8 cellular contexts compared by ENCODE assay signal in the genomic region with DNA sequence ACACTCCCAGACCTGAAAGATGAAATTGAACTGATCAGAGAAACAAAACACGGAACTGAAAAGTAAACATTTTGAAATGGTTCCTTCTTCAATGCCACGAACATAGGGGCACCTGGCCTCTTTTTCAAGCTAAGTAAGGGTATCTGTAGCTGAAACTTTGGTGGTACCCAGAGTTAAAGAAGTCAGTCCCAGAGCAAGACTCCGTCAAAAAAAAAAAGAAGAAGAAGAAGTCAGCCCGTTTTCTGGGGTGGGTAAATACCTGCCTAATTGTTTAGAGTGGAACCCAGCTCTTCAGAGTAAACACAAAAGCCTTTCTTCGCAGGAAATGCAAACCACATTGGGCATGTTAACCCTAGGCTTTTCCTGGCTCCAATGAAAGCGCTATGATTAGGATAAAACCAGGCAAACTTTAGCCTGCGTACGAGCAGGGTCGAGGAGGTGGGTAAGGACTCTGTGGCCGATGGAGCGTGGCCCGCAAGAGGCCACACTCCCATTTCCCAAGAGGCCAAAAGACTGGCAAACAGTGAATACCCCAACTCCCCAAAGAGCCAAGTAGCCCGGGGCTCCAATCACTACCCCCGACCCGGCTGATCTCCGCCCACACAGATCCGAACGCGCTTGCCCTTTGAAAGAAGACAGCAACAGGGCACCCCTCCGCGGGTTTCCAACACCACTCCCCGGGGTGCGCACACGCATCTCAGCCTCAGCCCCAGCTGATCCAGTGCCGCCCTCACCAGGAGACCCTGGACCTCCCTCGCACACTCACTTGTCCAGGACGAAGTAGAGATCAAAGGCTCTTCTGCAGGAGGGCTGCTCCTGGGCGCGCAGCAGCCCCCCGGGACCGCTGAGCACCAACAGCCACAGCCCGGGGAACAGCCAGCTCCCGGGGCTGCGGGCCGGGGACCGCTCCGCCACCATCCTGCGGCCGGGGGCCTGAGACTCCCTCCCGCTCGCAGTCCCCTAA. TPM values are rescaled to one million over a fixed set of nuclear protein-coding genes. Genes with fewer than 3 reads are reported as not detected.
DNase-seq lines count a peak whose midpoint lies in the region; ATAC-seq and TF ChIP-seq lines count a peak whose summit lies in the region.

No MANE protein-coding gene starts in this region.

- H3K9ac ChIP-seq in ES-I3 (ENCODE audit: low read depth, low read length): peak overlapping the region; percentile 90

- peak overlapping the region; percentile 84 for H3K4me3 ChIP-seq in WERI-Rb-1 (ENCODE audit: low read depth, low read length)

- H3K27me3 ChIP-seq in WERI-Rb-1 (ENCODE audit: insufficient read depth, low read depth, severe bottlenecking): no peaks in the 10 kb centered on the region

- peaks cover 15% of the 10 kb centered on the region for H3K4me1 ChIP-seq in ES-I3 (ENCODE audit: insufficient read depth, low read length)

- H3K9me3 ChIP-seq in ES-I3 (ENCODE audit: control insufficient read depth, insufficient read depth, low read length) (no peaks in the 10 kb centered on the region), WERI-Rb-1 (ENCODE audit: severe bottlenecking) (no peaks in the 10 kb centered on the region)

- peak; percentile 29 for ATAC-seq in GM21786 (IDR thresholded peaks at IDR 0.05; ENCODE audit: unreplicated experiment)

- H3K36me3 ChIP-seq in ES-I3 (ENCODE audit: insufficient read depth, low read length) (no peaks in the 10 kb centered on the region; the same call in 1 of the 2 replicates), WERI-Rb-1 (peaks cover 24% of the 10 kb centered on the region)

- TF ChIP-seq CTCF in WERI-Rb-1 (IDR thresholded peaks at IDR 0.05; ENCODE audit: low read depth, low read length): 0 out of 2 replicates have a peak, but pooled peaks have one; percentile 12

- H3K27ac ChIP-seq in WERI-Rb-1: peak overlapping the region; percentile 88
- H3K27ac ChIP-seq in caudate nucleus (ENCODE audit: low read depth, low read length): peak overlapping the region; percentile 73

- DNase-seq in LHCN-M2 (ENCODE audit: low read depth) (peak; percentile 69), WERI-Rb-1 (peak; percentile 67), caudate nucleus (lab: John Stamatoyannopoulos, UW) (peak in 24 of 61 donors; percentile 0 to 57 (median 11)), left kidney (ENCODE audit: low read depth, low spot score) (peak; percentile 85), hepatic stellate cell (ENCODE audit: low spot score) (no peak)
- DNase-seq in stimulated activated CD4-positive, alpha-beta T cell treated with anti-CD3 and anti-CD28 coated beads, TNF-alpha, amount 100 ng/mL, for 4 hours (ENCODE audit: low read depth in 3 of 3): peak; percentile 29 to 50 (median 34)

RNA-seq across cellular contexts. Expression of a gene that starts 1.1 kb away (rescaled TPM):
- 204 and 216 TPM in 2 replicates for total RNA-seq in LHCN-M2 (2014; rRNA removed)
- 71.8 TPM for polyA plus RNA-seq in LHCN-M2 (2012)
